Comparison of ENCODE assay signal across 27 cellular contexts in genomic region chr10:88278912-88279311, GRCh38.
DNase-seq lines count a peak whose midpoint lies in the region; ATAC-seq, FAIRE-seq and TF ChIP-seq lines count a peak whose summit lies in the region.
"Had no signal": no experiment of that assay in that cellular context is flagged by ENCODE, and none has a peak within 500 bp of the region (broad histone marks: within the 10 kb centered on the region; RNA-seq: fewer than 3 reads in every experiment).

No MANE protein-coding gene starts in this region.

- no peaks in the 10 kb centered on the region for H3K36me3 Mint-ChIP-seq in activated naive CD8-positive, alpha-beta T cell treated with anti-CD3 and anti-CD28 coated beads, Interleukin-2, amount 50 U/mL, for 24 hours (ENCODE audit: low read depth)
- peaks cover 0 to 12% (median 0%) of the 10 kb centered on the region in 5 donors for H3K36me3 Mint-ChIP-seq in naive thymus-derived CD4-positive, alpha-beta T cell
- H3K36me3 Mint-ChIP-seq: activated CD4-positive, alpha-beta memory T cell treated with anti-CD3 and anti-CD28 coated beads for 36 hours; WTC11 had no signal

- no peaks in the 10 kb centered on the region for H3K27me3 ChIP-seq in Loucy (ENCODE audit: insufficient read depth, low read length, poor library complexity, severe bottlenecking)
- no peaks in the 10 kb centered on the region for H3K27me3 ChIP-seq in mesendoderm (ENCODE audit: insufficient read depth, low read length, poor library complexity)
- H3K27me3 ChIP-seq in naive thymus-derived CD4-positive, alpha-beta T cell (ENCODE audit: control insufficient read depth in 2 of 2, insufficient read depth in 2 of 2, low read length in 2 of 2), result no peaks in the 10 kb centered on the region
- H3K27me3 ChIP-seq: body of pancreas, esophagus muscularis mucosa, gastrocnemius medialis, thyroid gland had no signal

- H3K27ac ChIP-seq in mesendoderm (ENCODE audit: low read depth, low read length), result no peak overlapping the region
- H3K27ac ChIP-seq in naive thymus-derived CD4-positive, alpha-beta T cell (ENCODE audit: low read depth, low read length), result no peak overlapping the region
- H3K27ac ChIP-seq: body of pancreas, esophagus muscularis mucosa, gastrocnemius medialis, thyroid gland had no signal

- POLR2A ChIA-PET in naive thymus-derived CD4-positive, alpha-beta T cell (lab: Charles Lee), result no interaction called here

- H2AK5ac ChIP-seq in mesendoderm (ENCODE audit: low read length), result no peak overlapping the region

- H4K5ac ChIP-seq in mesendoderm (ENCODE audit: low read length), result no peak overlapping the region

- peak overlapping the region; percentile 6 for H3K9ac ChIP-seq in Loucy (ENCODE audit: low read depth, low read length, poor library complexity, severe bottlenecking)
- H3K9ac ChIP-seq in mesendoderm (ENCODE audit: low read length), result no peak overlapping the region

- no peaks in the 10 kb centered on the region for H3K27me3 Mint-ChIP-seq in activated naive CD8-positive, alpha-beta T cell treated with anti-CD3 and anti-CD28 coated beads, Interleukin-2, amount 50 U/mL, for 24 hours
- peaks cover 0 to 2% (median 0%) of the 10 kb centered on the region in 5 donors for H3K27me3 Mint-ChIP-seq in naive thymus-derived CD4-positive, alpha-beta T cell
- H3K27me3 Mint-ChIP-seq: activated CD4-positive, alpha-beta memory T cell treated with anti-CD3 and anti-CD28 coated beads for 36 hours; activated naive CD4-positive, alpha-beta T cell treated with anti-CD3 and anti-CD28 coated beads, Interleukin-2, amount 50 U/mL, for 24 hours; CD4-positive, alpha-beta T cell had no signal

- no peak overlapping the region for H3K4me3 Mint-ChIP-seq in activated naive CD8-positive, alpha-beta T cell treated with anti-CD3 and anti-CD28 coated beads, Interleukin-2, amount 50 U/mL, for 24 hours
- no peak overlapping the region for H3K4me3 Mint-ChIP-seq in naive thymus-derived CD4-positive, alpha-beta T cell
- H3K4me3 Mint-ChIP-seq: activated CD4-positive, alpha-beta memory T cell treated with anti-CD3 and anti-CD28 coated beads for 36 hours; activated naive CD4-positive, alpha-beta T cell treated with anti-CD3 and anti-CD28 coated beads, Interleukin-2, amount 50 U/mL, for 24 hours; CD4-positive, alpha-beta T cell; WTC11 had no signal

- H2BK15ac ChIP-seq in mesendoderm (replicated peaks; ENCODE audit: low read depth), result no peak overlapping the region

- H4K8ac ChIP-seq in mesendoderm (ENCODE audit: low read depth, low read length), result no peak overlapping the region

- H2BK120ac ChIP-seq in mesendoderm (ENCODE audit: low read depth, low read length), result no peak overlapping the region

- H3K9me3 Mint-ChIP-seq in activated naive CD8-positive, alpha-beta T cell treated with anti-CD3 and anti-CD28 coated beads, Interleukin-2, amount 50 U/mL, for 24 hours, result peaks cover 6% of the 10 kb centered on the region
- H3K9me3 Mint-ChIP-seq in naive thymus-derived CD4-positive, alpha-beta T cell, result peaks cover 0 to 4% (median 0%) of the 10 kb centered on the region in 11 donors
- H3K9me3 Mint-ChIP-seq: activated naive CD4-positive, alpha-beta T cell treated with anti-CD3 and anti-CD28 coated beads, Interleukin-2, amount 50 U/mL, for 24 hours had no signal

- TF ChIP-seq POLR2A in H54 (IDR thresholded peaks at IDR 0.05; ENCODE audit: low read depth, low read length), result no peak

- peak; percentile 53 for FAIRE-seq in H54 (lab: Jason Lieb, UNC)
- FAIRE-seq: HTR-8/SVneo, keratinocyte had no signal

- H3K4me2 ChIP-seq in Loucy (ENCODE audit: low read depth, low read length, poor library complexity, severe bottlenecking) (peak overlapping the region; percentile 45), mesendoderm (ENCODE audit: low read length) (no peak overlapping the region)
- H3K4me2 ChIP-seq: smooth muscle cell had no signal

- no peaks in the 10 kb centered on the region for H3F3A ChIP-seq in Loucy (ENCODE audit: low read depth)

- peak; percentile 80 for ATAC-seq in activated naive CD8-positive, alpha-beta T cell treated with anti-CD3 and anti-CD28 coated beads, Interleukin-2, amount 50 U/mL, for 24 hours
- ATAC-seq in naive thymus-derived CD4-positive, alpha-beta T cell, result no peak
- ATAC-seq: body of pancreas, gastrocnemius medialis, SK-N-SH treated with all-trans-retinoic acid at 6 μM for 48 hours, WTC11 had no signal

- H3K4me1 ChIP-seq in Loucy (ENCODE audit: insufficient read depth, low read length, poor library complexity, severe bottlenecking) (peaks cover 50% of the 10 kb centered on the region), mesendoderm (ENCODE audit: control insufficient read depth, low read depth, low read length) (peaks cover 8% of the 10 kb centered on the region)
- peaks cover 0 to 4% of the 10 kb centered on the region in 2 donors for H3K4me1 ChIP-seq in naive thymus-derived CD4-positive, alpha-beta T cell (ENCODE audit: control insufficient read depth in 2 of 2, insufficient read depth in 2 of 2, low read length in 2 of 2)
- H3K4me1 ChIP-seq: body of pancreas, gastrocnemius medialis had no signal

- H3K4me1 Mint-ChIP-seq in activated naive CD8-positive, alpha-beta T cell treated with anti-CD3 and anti-CD28 coated beads, Interleukin-2, amount 50 U/mL, for 24 hours, result peaks cover 45% of the 10 kb centered on the region
- H3K4me1 Mint-ChIP-seq in naive thymus-derived CD4-positive, alpha-beta T cell, result peaks cover 18 to 36% (median 25%) of the 10 kb centered on the region in 7 donors

- no peaks in the 10 kb centered on the region for H3K9me2 ChIP-seq in Loucy (replicated peaks; ENCODE audit: low read depth, low read length)

- no peak overlapping the region for H2AFZ ChIP-seq in Loucy (ENCODE audit: low read length)

- H2BK5ac ChIP-seq in mesendoderm (ENCODE audit: low read length), result no peak overlapping the region

- peaks cover 18% of the 10 kb centered on the region for H4K20me1 ChIP-seq in Loucy (ENCODE audit: insufficient read depth, low read length, poor library complexity, severe bottlenecking)

- no peaks in the 10 kb centered on the region for H3K79me1 ChIP-seq in mesendoderm (ENCODE audit: low read length)

- DNase-seq in H54 (ENCODE audit: insufficient read length, low spot score), result no peak
- DNase-seq in activated naive CD8-positive, alpha-beta T cell treated with anti-CD3 and anti-CD28 coated beads, Interleukin-2, amount 50 U/mL, for 24 hours, result no peak
- no peak for DNase-seq in mesendoderm
- no peak for DNase-seq in naive thymus-derived CD4-positive, alpha-beta T cell
- no peak for DNase-seq in NCI-H1105 (lab: John Stamatoyannopoulos, UW)
- DNase-seq in NCI-H226, result no peak
- DNase-seq in GF-D8 (lab: John Stamatoyannopoulos, UW), result no peak
- DNase-seq: activated CD4-positive, alpha-beta memory T cell treated with anti-CD3 and anti-CD28 coated beads for 36 hours; body of pancreas; CD4-positive, alpha-beta T cell; gastrocnemius medialis; GDM1; Karpas-422; NCI-H1436 treated with DMSO at 0.1 percent for 48 hours; NCI-H526; stimulated activated CD4-positive, alpha-beta T cell treated with anti-CD3 and anti-CD28 coated beads, Interleukin-2, amount 100 ng/mL, for 48 hours; stimulated activated naive CD4-positive, alpha-beta T cell treated with Interleukin-2 at 50 U/mL for 16 hours; T-helper 9 cell; thyroid gland had no signal

- no peak overlapping the region for H3K23ac ChIP-seq in mesendoderm (ENCODE audit: low read length)

- no peak overlapping the region for H3K18ac ChIP-seq in mesendoderm (ENCODE audit: low read length)

- peaks cover 38% of the 10 kb centered on the region; the same call in 1 of the 2 replicates for H3K79me2 ChIP-seq in Loucy (ENCODE audit: insufficient read depth, low read length)
- no peaks in the 10 kb centered on the region for H3K79me2 ChIP-seq in mesendoderm (ENCODE audit: control insufficient read depth, insufficient read depth, low read length)

- no CpG with 5 or more reads among the region's 2 CpGs for WGBS in mesendoderm (ENCODE audit: extremely low coverage, insufficient coverage, low lambda C conversion rate)

- intact Hi-C loops in naive thymus-derived CD4-positive, alpha-beta T cell (cut with micrococcal nuclease), result no loop called here

- H3K27ac Mint-ChIP-seq in activated naive CD8-positive, alpha-beta T cell treated with anti-CD3 and anti-CD28 coated beads, Interleukin-2, amount 50 U/mL, for 24 hours, result no peak overlapping the region
- H3K27ac Mint-ChIP-seq in naive thymus-derived CD4-positive, alpha-beta T cell, result peak overlapping the region in 4 of 9 donors; percentile 6 to 63 (median 29)
- H3K27ac Mint-ChIP-seq: activated CD4-positive, alpha-beta memory T cell treated with anti-CD3 and anti-CD28 coated beads for 36 hours; activated naive CD4-positive, alpha-beta T cell treated with anti-CD3 and anti-CD28 coated beads, Interleukin-2, amount 50 U/mL, for 24 hours; CD4-positive, alpha-beta T cell; WTC11 had no signal

- H3K56ac ChIP-seq in mesendoderm (ENCODE audit: low read length), result no peak overlapping the region

- CTCF ChIA-PET in naive thymus-derived CD4-positive, alpha-beta T cell (lab: Charles Lee), result interaction anchor here (0.6 kb wide), 1 partner anchor 429 kb away, joined by 4 read pairs; no protein-coding TSS in a partner anchor

- H3K4me3 ChIP-seq in Loucy (ENCODE audit: low read length, poor library complexity, severe bottlenecking) (no peak overlapping the region), mesendoderm (ENCODE audit: low read length) (no peak overlapping the region)
- no peak overlapping the region for H3K4me3 ChIP-seq in naive thymus-derived CD4-positive, alpha-beta T cell (ENCODE audit: low read length)
- H3K4me3 ChIP-seq: body of pancreas, esophagus muscularis mucosa, gastrocnemius medialis, smooth muscle cell, thyroid gland had no signal

- H3K9me3 ChIP-seq in Loucy (ENCODE audit: insufficient read depth, low read depth, low read length), result no peaks in the 10 kb centered on the region
- no peaks in the 10 kb centered on the region for H3K9me3 ChIP-seq in naive thymus-derived CD4-positive, alpha-beta T cell (ENCODE audit: control insufficient read depth in 2 of 3, low read length in 3 of 3)
- H3K9me3 ChIP-seq: body of pancreas, esophagus muscularis mucosa, gastrocnemius medialis, thyroid gland had no signal

- TF ChIP-seq CTCF in Loucy (conservative IDR thresholded peaks at IDR 0.05; ENCODE audit: low read length), result no peak

- peak overlapping the region; percentile 55 for H3K4ac ChIP-seq in mesendoderm (ENCODE audit: low read depth, low read length)

- peaks cover 35% of the 10 kb centered on the region; the same call in 1 of the 2 replicates for H3K36me3 ChIP-seq in Loucy (ENCODE audit: insufficient read depth, low read length)
- no peaks in the 10 kb centered on the region for H3K36me3 ChIP-seq in mesendoderm (ENCODE audit: control insufficient read depth, insufficient read depth, low read length)
- H3K36me3 ChIP-seq in naive thymus-derived CD4-positive, alpha-beta T cell (ENCODE audit: control insufficient read depth in 2 of 3, insufficient read depth in 3 of 3, low read length in 3 of 3), result no peaks in the 10 kb centered on the region
- H3K36me3 ChIP-seq: esophagus muscularis mucosa, gastrocnemius medialis, thyroid gland had no signal
